Comparison of ENCODE assay signal across 16 cellular contexts in the genomic region with DNA sequence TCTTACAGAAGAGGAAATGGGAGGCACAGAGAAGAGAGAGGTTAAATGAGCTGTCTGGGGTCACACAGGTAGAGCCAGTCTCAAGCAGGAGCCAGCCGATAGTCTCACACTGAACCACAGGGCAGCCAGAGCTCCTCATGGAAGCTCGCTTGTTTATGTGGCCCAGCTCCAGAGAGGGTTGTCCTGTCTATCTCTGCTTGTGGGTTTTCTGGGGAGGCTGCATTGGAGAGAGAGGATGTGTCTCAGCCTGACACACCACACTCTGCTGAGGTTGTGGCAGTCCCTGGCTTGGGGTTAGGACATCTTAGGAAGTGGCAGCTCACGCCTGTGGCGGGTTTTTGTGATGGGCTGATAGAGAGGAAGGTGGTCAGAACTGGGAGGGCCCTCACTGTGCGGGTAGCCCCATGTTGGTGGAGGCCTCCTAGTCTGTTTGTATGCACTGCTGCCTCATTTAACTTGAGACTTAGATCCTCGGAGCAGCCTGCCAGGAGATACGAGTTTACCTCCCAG. TPM values are rescaled to one million over a fixed set of nuclear protein-coding genes. Genes with fewer than 3 reads are reported as not detected.
DNase-seq lines count a peak whose midpoint lies in the region; TF ChIP-seq lines count a peak whose summit lies in the region.
"Had no signal": no experiment of that assay in that cellular context is flagged by ENCODE, and none has a peak within 500 bp of the region (broad histone marks: within the 10 kb centered on the region; RNA-seq: fewer than 3 reads in every experiment).

No MANE protein-coding gene starts in this region.

- H3K79me2 ChIP-seq in neural progenitor cell (ENCODE audit: low read depth): peaks cover 32% of the 10 kb centered on the region

- H3F3A ChIP-seq in neural progenitor cell (ENCODE audit: low read depth): peaks cover 16% of the 10 kb centered on the region

- no peaks in the 10 kb centered on the region for H3K9me3 ChIP-seq in neural progenitor cell (ENCODE audit: low read depth)
- H3K9me3 ChIP-seq: BLaER1 treated with 17β-estradiol and CSF1 and Interleukin-3, amounts not matched to agents 10 nM and 100 nM had no signal

- peaks cover 25% of the 10 kb centered on the region for H4K20me1 ChIP-seq in neural progenitor cell (ENCODE audit: low read depth)
- H4K20me1 ChIP-seq: BLaER1 treated with 17β-estradiol and CSF1 and Interleukin-3, amounts not matched to agents 10 nM and 100 nM had no signal

- H3K4me2 ChIP-seq in neural progenitor cell: no peak overlapping the region
- H3K4me2 ChIP-seq: BLaER1 treated with 17β-estradiol and CSF1 and Interleukin-3, amounts not matched to agents 10 nM and 100 nM had no signal

- peak; percentile 13 for DNase-seq in NK-92 treated with Interleukin-12 subunit alpha and Interleukin-12 subunit beta, amount 100 ng/mL, for 24 hours (lab: John Stamatoyannopoulos, UW)
- DNase-seq in NK-92 (lab: John Stamatoyannopoulos, UW; ENCODE audit: unreplicated experiment) (no peak), endothelial cell (ENCODE audit: low spot score) (no peak), neural progenitor cell (ENCODE audit: low spot score) (no peak), NAMALWA (ENCODE audit: low spot score) (no peak), C1 segment of cervical spinal cord (lab: John Stamatoyannopoulos, UW) (no peak), NCI-H2227 (lab: John Stamatoyannopoulos, UW; ENCODE audit: unreplicated experiment) (no peak)
- DNase-seq in Jurkat, Clone E6-1 (ENCODE audit: low read depth, low spot score): peak; percentile 6
- DNase-seq: COR-L47, DMS153, HCEC 1CT, NCI-H345 had no signal

- no peaks in the 10 kb centered on the region for H3K36me3 ChIP-seq in neural progenitor cell
- H3K36me3 ChIP-seq: BLaER1 treated with 17β-estradiol and CSF1 and Interleukin-3, amounts not matched to agents 10 nM and 100 nM had no signal

- H3K4me1 ChIP-seq in neural progenitor cell: peaks cover 29% of the 10 kb centered on the region

- H3K27me3 ChIP-seq in neural progenitor cell: no peaks in the 10 kb centered on the region
- H3K27me3 ChIP-seq: BLaER1 treated with 17β-estradiol and CSF1 and Interleukin-3, amounts not matched to agents 10 nM and 100 nM had no signal

- peaks cover 12% of the 10 kb centered on the region for H3K27me3 Mint-ChIP-seq in endothelial cell (ENCODE audit: unreplicated experiment)
- peaks cover 11% of the 10 kb centered on the region for H3K27me3 Mint-ChIP-seq in neural progenitor cell (ENCODE audit: insufficient read depth, low read depth)
- H3K27me3 Mint-ChIP-seq: IgD-negative memory B cell had no signal

- no peak overlapping the region for H3K4me3 Mint-ChIP-seq in endothelial cell (ENCODE audit: unreplicated experiment)
- no peak overlapping the region for H3K4me3 Mint-ChIP-seq in neural progenitor cell

- H3K9me3 Mint-ChIP-seq in endothelial cell (ENCODE audit: unreplicated experiment) (peaks cover 5% of the 10 kb centered on the region), neural progenitor cell (peaks cover 6% of the 10 kb centered on the region)

- H2AFZ ChIP-seq in neural progenitor cell (replicated peaks): no peak overlapping the region

- H3K4me3 ChIP-seq in Jurkat, Clone E6-1 (ENCODE audit: low read length): no peak overlapping the region
- H3K4me3 ChIP-seq in neural progenitor cell: no peak overlapping the region
- H3K4me3 ChIP-seq: BLaER1 treated with 17β-estradiol and CSF1 and Interleukin-3, amounts not matched to agents 10 nM and 100 nM had no signal

- TF ChIP-seq CTCF in endothelial cell (IDR thresholded peaks at IDR 0.05; ENCODE audit: unreplicated experiment): no peak
- no peak for TF ChIP-seq CTCF in neural progenitor cell (IDR thresholded peaks at IDR 0.05)

- H3K36me3 Mint-ChIP-seq in endothelial cell (ENCODE audit: low read depth, unreplicated experiment) (peaks cover 40% of the 10 kb centered on the region), neural progenitor cell (peaks cover 16% of the 10 kb centered on the region)
- H3K36me3 Mint-ChIP-seq: IgD-negative memory B cell had no signal

- H3K27ac ChIP-seq in neural progenitor cell: no peak overlapping the region
- H3K27ac ChIP-seq: 22Rv1; BLaER1 treated with 17β-estradiol and CSF1 and Interleukin-3, amounts not matched to agents 10 nM and 100 nM had no signal

- peaks cover 65% of the 10 kb centered on the region for H3K4me1 Mint-ChIP-seq in endothelial cell (ENCODE audit: unreplicated experiment)
- peaks cover 49% of the 10 kb centered on the region for H3K4me1 Mint-ChIP-seq in neural progenitor cell
- H3K4me1 Mint-ChIP-seq: IgD-negative memory B cell had no signal

- H3K27ac Mint-ChIP-seq in endothelial cell (ENCODE audit: unreplicated experiment) (peak overlapping the region; percentile 61), neural progenitor cell (peak overlapping the region; percentile 95)
- H3K27ac Mint-ChIP-seq: IgD-negative memory B cell had no signal

- no peak overlapping the region for H3K9ac ChIP-seq in neural progenitor cell
- H3K9ac ChIP-seq: BLaER1 treated with 17β-estradiol and CSF1 and Interleukin-3, amounts not matched to agents 10 nM and 100 nM had no signal

RNA-seq across cellular contexts. Expression of gene TCF7L1, which starts 52.3 kb away (rescaled TPM):
- 0.68 TPM for polyA plus RNA-seq in Jurkat, Clone E6-1 (2012; ENCODE audit: insufficient read depth, insufficient read length)
- total RNA-seq in endothelial cell (ENCODE audit: unreplicated experiment) (83.8 TPM), neural progenitor cell (ENCODE audit: low replicate concordance) (1.0 and 3.7 TPM in 2 replicates)
- total RNA-seq: HT-29 had no signal

Comparison
In these comparisons a context has a peak if more than half of its experiments do, and no peak if none do; other contexts are left out.
1. DNase-seq: peak in NK-92 treated with Interleukin-12 subunit alpha and Interleukin-12 subunit beta, amount 100 ng/mL, for 24 hours (single experiment) and Jurkat, Clone E6-1 (single experiment); none in NK-92 (single experiment), endothelial cell (single experiment), neural progenitor cell (single experiment), NAMALWA (single experiment), C1 segment of cervical spinal cord (0 of 14) and NCI-H2227 (single experiment).
2. RNA of gene TCF7L1, which starts 52.3 kb away (total RNA-seq): 83.8 TPM in endothelial cell (single experiment); 1.0 to 3.7 TPM in neural progenitor cell; every median in the first group is over 10 times any median in the second.